8 cellular contexts compared by ENCODE assay signal in the genomic region with DNA sequence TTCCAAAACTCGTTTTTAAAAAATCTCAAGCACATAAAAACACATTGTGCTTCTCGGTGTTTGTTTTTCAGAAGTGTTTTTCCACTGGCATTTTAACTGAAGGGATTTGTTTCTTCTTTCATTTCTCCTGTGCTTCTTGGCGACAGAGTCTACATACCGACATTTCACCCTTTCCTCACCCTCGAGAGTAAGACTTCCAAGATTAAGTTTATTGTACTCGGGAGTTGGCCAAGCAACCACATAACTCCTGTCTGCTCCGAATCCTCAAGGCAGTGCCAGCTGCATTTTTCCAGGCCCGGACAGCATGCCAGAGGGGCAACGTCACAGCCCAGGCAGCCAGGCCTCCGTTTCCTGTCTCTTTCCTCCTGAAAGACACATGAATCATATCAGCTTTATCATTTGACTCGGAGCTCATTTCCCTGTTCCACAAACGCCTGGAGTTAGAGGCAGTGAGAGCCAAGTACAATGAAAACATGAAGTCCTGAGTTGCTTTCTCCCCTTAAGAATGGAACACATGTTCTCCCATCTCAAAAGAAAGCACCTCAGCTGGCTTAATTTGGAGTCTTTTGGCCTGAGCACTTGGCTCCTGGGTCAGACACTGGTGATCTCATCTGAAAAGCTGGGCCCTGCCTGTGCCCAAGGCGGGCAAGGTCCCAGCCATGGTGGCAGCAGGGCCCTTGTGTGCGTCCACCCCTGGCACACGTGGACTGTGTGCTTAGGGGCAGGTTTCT. TPM values are rescaled to one million over a fixed set of nuclear protein-coding genes. Genes with fewer than 3 reads are reported as not detected.
DNase-seq lines count a peak whose midpoint lies in the region; FAIRE-seq and TF ChIP-seq lines count a peak whose summit lies in the region.

No MANE protein-coding gene starts in this region.

- TF ChIP-seq CTCF in AG10803 (conservative IDR thresholded peaks at IDR 0.05; ENCODE audit: low read length): no peak
- no peak for TF ChIP-seq CTCF in osteoblast (IDR thresholded peaks at IDR 0.05; ENCODE audit: extremely low read depth, low read depth, low read length)

- no peak overlapping the region for H3K27ac Mint-ChIP-seq in CD4-positive, alpha-beta memory T cell

- peak overlapping the region; percentile 61 for H3K27ac ChIP-seq in SK-N-MC
- peak overlapping the region; percentile 98 for H3K27ac ChIP-seq in osteoblast (ENCODE audit: low read depth, low read length)
- no peak overlapping the region for H3K27ac ChIP-seq in CD4-positive, alpha-beta memory T cell (ENCODE audit: low read depth, low read length)

- H3K27me3 Mint-ChIP-seq in CD4-positive, alpha-beta memory T cell: peaks cover 1 to 2% of the 10 kb centered on the region in 2 donors

- no peaks in the 10 kb centered on the region for H3K27me3 ChIP-seq in osteoblast (ENCODE audit: insufficient read depth, low read length)
- H3K27me3 ChIP-seq in CD4-positive, alpha-beta memory T cell (ENCODE audit: insufficient read depth, low read length): no peaks in the 10 kb centered on the region

- CTCF ChIA-PET in CD4-positive, alpha-beta memory T cell (lab: Charles Lee; ENCODE audit: partially characterized antibody): interaction anchor here (1.1 kb wide), 1 partner anchor 23 kb away, joined by 3 read pairs; the partner anchor contains the start of gene FAM50B

- DNase-seq in AG10803 (ENCODE audit: low read depth) (peak; percentile 99), SK-N-MC (ENCODE audit: low read depth, low spot score) (no peak), fibroblast of the conjunctiva (ENCODE audit: low read depth) (peak; percentile 96), osteoblast (ENCODE audit: insufficient read length, low spot score, missing footprints) (peak; percentile 97), NOMO-1 treated with dmso at 0.1 percent for 144 hours (lab: John Stamatoyannopoulos, UW; ENCODE audit: unreplicated experiment) (no peak), GM12892 (ENCODE audit: insufficient read length) (no peak)
- no peak for DNase-seq in activated T-cell treated with anti-CD3 and anti-CD28 coated beads, Interleukin-2, amount 50 U/mL, for 48 hours
- no peak for DNase-seq in CD4-positive, alpha-beta memory T cell

- H3K4me2 ChIP-seq in osteoblast (ENCODE audit: insufficient read depth, low read length): peak overlapping the region; percentile 83

- H3K9me3 Mint-ChIP-seq in CD4-positive, alpha-beta memory T cell: peaks cover 0 to 1% (median 0%) of the 10 kb centered on the region in 8 donors

- intact Hi-C loops in CD4-positive, alpha-beta memory T cell (cut with micrococcal nuclease): no loop called here

- H4K20me1 ChIP-seq in osteoblast (ENCODE audit: insufficient read depth, low read length): no peaks in the 10 kb centered on the region

- H3K4me3 Mint-ChIP-seq in CD4-positive, alpha-beta memory T cell: no peak overlapping the region

- no peak for TF ChIP-seq POLR2A in GM12892 (IDR thresholded peaks at IDR 0.05; ENCODE audit: low read depth, low read length)

- FAIRE-seq in GM12892 (lab: Jason Lieb, UNC): no peak

- H2AFZ ChIP-seq in osteoblast (ENCODE audit: low read length): peak overlapping the region; percentile 73

- H3K4me1 ChIP-seq in osteoblast (ENCODE audit: insufficient read depth, low read length): peaks cover 40% of the 10 kb centered on the region
- no peaks in the 10 kb centered on the region for H3K4me1 ChIP-seq in CD4-positive, alpha-beta memory T cell (ENCODE audit: insufficient read depth, low read length)

- peak overlapping the region; percentile 48 for H3K4me3 ChIP-seq in AG10803 (ENCODE audit: low read length)
- peak overlapping the region; percentile 39 for H3K4me3 ChIP-seq in SK-N-MC
- H3K4me3 ChIP-seq in osteoblast (ENCODE audit: insufficient read depth, low read length): peak overlapping the region; percentile 55
- H3K4me3 ChIP-seq in CD4-positive, alpha-beta memory T cell (ENCODE audit: low read length in 2 of 2): no peak overlapping the region

- H3K36me3 ChIP-seq in SK-N-MC (ENCODE audit: insufficient read depth, low read length): no peaks in the 10 kb centered on the region
- no peaks in the 10 kb centered on the region for H3K36me3 ChIP-seq in osteoblast (ENCODE audit: insufficient read depth, low read length)
- H3K36me3 ChIP-seq in CD4-positive, alpha-beta memory T cell (ENCODE audit: insufficient read depth, low read length): no peaks in the 10 kb centered on the region

- H3K36me3 Mint-ChIP-seq in CD4-positive, alpha-beta memory T cell: no peaks in the 10 kb centered on the region

- POLR2A ChIA-PET in CD4-positive, alpha-beta memory T cell (lab: Charles Lee; ENCODE audit: partially characterized antibody): no interaction called here

- H3K4me1 Mint-ChIP-seq in CD4-positive, alpha-beta memory T cell: no peaks in the 10 kb centered on the region

- no peaks in the 10 kb centered on the region for H3K79me2 ChIP-seq in osteoblast (ENCODE audit: insufficient read depth, low read length)

- no peaks in the 10 kb centered on the region for H3K9me3 ChIP-seq in SK-N-MC (ENCODE audit: low read depth, low read length)
- no peaks in the 10 kb centered on the region for H3K9me3 ChIP-seq in osteoblast (ENCODE audit: low read depth, low read length)
- H3K9me3 ChIP-seq in CD4-positive, alpha-beta memory T cell (ENCODE audit: control insufficient read depth in 1 of 2, low read length in 2 of 2): no peaks in the 10 kb centered on the region

- peak overlapping the region; percentile 43 for H3K9ac ChIP-seq in SK-N-MC (ENCODE audit: insufficient read length)

RNA-seq across cellular contexts. Expression of gene FAM50B, which starts 23.2 kb away (rescaled TPM):
- 7.1 and 8.0 TPM in 2 replicates for total RNA-seq in osteoblast
- 1.5 TPM for polyA plus RNA-seq in GM12892 (2012; ENCODE audit: missing spikeins)
- 10 to 100 TPM; 15.0 to 15.4 TPM for total RNA-seq in CD4-positive, alpha-beta memory T cell
- 10 to 100 TPM in 1 of 2 donors, 1 to 10 TPM in 1; 4.5 to 19.4 TPM for polyA plus RNA-seq in CD4-positive, alpha-beta memory T cell

Comparison
In these comparisons a context has a peak if more than half of its experiments do, and no peak if none do; other contexts are left out.
1. DNase-seq: peak in AG10803 (single experiment), fibroblast of the conjunctiva (single experiment) and osteoblast (single experiment); none in SK-N-MC (single experiment), NOMO-1 treated with dmso at 0.1 percent for 144 hours (single experiment), activated T-cell treated with anti-CD3 and anti-CD28 coated beads, Interleukin-2, amount 50 U/mL, for 48 hours (0 of 2), GM12892 (single experiment) and CD4-positive, alpha-beta memory T cell (0 of 5).
2. H3K4me3 ChIP-seq: peak in AG10803 (single experiment), SK-N-MC (single experiment) and osteoblast (single experiment); none in CD4-positive, alpha-beta memory T cell (0 of 2).